ENCODE assay signal across 26 cellular contexts in the genomic region with DNA sequence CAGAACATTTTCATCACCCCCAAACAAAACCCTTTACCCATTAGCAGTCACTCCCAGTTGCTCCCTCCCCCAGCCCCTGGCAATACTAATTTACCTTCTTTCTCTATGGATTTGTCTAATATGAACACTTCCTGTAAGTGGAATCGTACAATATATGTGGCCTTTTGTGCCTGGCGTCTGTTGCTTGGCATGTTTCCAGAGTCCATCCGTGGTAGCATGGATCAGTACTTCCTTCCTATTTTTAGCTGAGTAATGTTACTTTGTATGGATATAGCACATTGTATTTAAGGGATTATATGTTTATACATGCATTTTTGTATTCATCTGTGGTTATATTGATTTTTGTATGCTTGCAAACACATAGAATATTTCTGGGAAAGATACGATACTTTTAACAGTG. TPM values are rescaled to one million over a fixed set of nuclear protein-coding genes. Genes with fewer than 3 reads are reported as not detected.
"Had no signal": no experiment of that assay in that cellular context is flagged by ENCODE, and none has a peak within 500 bp of the region (broad histone marks: within the 10 kb centered on the region; RNA-seq: fewer than 3 reads in every experiment).

No MANE protein-coding gene starts in this region.

- H3K9me3 ChIP-seq: Peyer's patch, SJSA1 had no signal

- H3K36me3 ChIP-seq: Peyer's patch, SJSA1 had no signal

- ATAC-seq: activated CD8-positive, alpha-beta memory T cell treated with anti-CD3 and anti-CD28 coated beads, Interleukin-2, amount 10 ng/mL, durations not matched to agents 7 days and 5 days; SK-N-SH treated with all-trans-retinoic acid at 6 μM for 48 hours had no signal

- H3K27ac ChIP-seq: Peyer's patch, SJSA1 had no signal

- DNase-seq: activated B cell treated with CpG ODN at 0.5 μM for 24 hours; activated CD4-positive, alpha-beta T cell treated with anti-CD3 and anti-CD28 coated beads for 1 hour; activated CD4-positive, alpha-beta T cell treated with anti-CD3 and anti-CD28 coated beads, Interleukin-2, amount 10 ng/mL, durations not matched to agents 24 days and 14 days; activated CD4-positive, alpha-beta T cell treated with anti-CD3 and anti-CD28 coated beads, Interleukin-2, amount 50 U/mL, for 48 hours; activated CD8-positive, alpha-beta memory T cell treated with anti-CD3 and anti-CD28 coated beads, Interleukin-2, amount 10 ng/mL, durations not matched to agents 7 days and 5 days; activated effector memory CD4-positive, alpha-beta T cell treated with anti-CD3 and anti-CD28 coated beads, Interleukin-2, amount 50 U/mL, for 16 hours; activated naive CD4-positive, alpha-beta T cell treated with Interleukin-2 at 50 U/mL for 16 hours; activated T-cell treated with anti-CD3 and anti-CD28 coated beads, Interleukin-2, amount 50 U/mL, for 24 hours; amygdala; cerebellar nuclear complex; Karpas-422; MM.1S; NCI-H146; NCI-H187 treated with DMSO at 0.1 percent for 48 hours; NCI-H2081 treated with DMSO at 0.1 percent for 48 hours; NCI-H2171 treated with DMSO at 0.1 percent for 48 hours; NCI-H226; NCI-H526; Peyer's patch; SHP77; SW 1271 had no signal

- H3K27me3 ChIP-seq: Peyer's patch, SJSA1 had no signal

- H3K4me3 ChIP-seq: Peyer's patch, SJSA1 had no signal

- H3K4me1 ChIP-seq: Peyer's patch had no signal

RNA-seq across cellular contexts. Expression of gene PPEF1, which starts 48.2 kb away (rescaled TPM):
- total RNA-seq: activated B cell treated with CpG ODN at 0.5 μM for 24 hours; activated CD4-positive, alpha-beta T cell treated with anti-CD3 and anti-CD28 coated beads, Interleukin-2, amount 10 ng/mL, durations not matched to agents 24 days and 14 days; activated CD8-positive, alpha-beta memory T cell treated with anti-CD3 and anti-CD28 coated beads, Interleukin-2, amount 10 ng/mL, durations not matched to agents 7 days and 5 days; activated T-helper 1 cell treated with anti-CD3 and anti-CD28 coated beads, Interleukin-12 subunit alpha, Interleukin-12 subunit beta, Interleukin-2, Interleukin-4 antibody, amounts not matched to agents 30 ng/mL and 10 ng/mL and 1 ng/mL, durations not matched to agents 14 hours and 24 hours and 36 hours; astrocyte; Peyer's patch; SJSA1; T-helper 1 cell treated with Interleukin-12 subunit alpha and Interleukin-12 subunit beta and Interleukin-4 antibody, amounts not matched to agents 30 ng/mL and 1 ng/mL, for 36 hours had no signal
